1 cellular context compared by ENCODE assay signal in genomic region chr3:89859738-89860137, GRCh38.
TF ChIP-seq lines count a peak whose summit lies in the region.

No MANE protein-coding gene starts in this region.

TF ChIP-seq in GM23338, 12 proteins besides CTCF, POLR2A, EP300 and RAD21 (continued from another document):
- no peak for TF ChIP-seq ZNF462 (CRISPR knock-in tag; IDR thresholded peaks at IDR 0.05)
- no peak for TF ChIP-seq ZNF331 (CRISPR knock-in tag; IDR thresholded peaks at IDR 0.05; ENCODE audit: low read depth)
- TF ChIP-seq ZNF114 (CRISPR knock-in tag; IDR thresholded peaks at IDR 0.05): no peak
- TF ChIP-seq REST (IDR thresholded peaks at IDR 0.05; ENCODE audit: unreplicated experiment): no peak
- TF ChIP-seq CREB1 (CRISPR knock-in tag; IDR thresholded peaks at IDR 0.05; ENCODE audit: low read depth): no peak
- TF ChIP-seq EZH2phosphoT487 (IDR thresholded peaks at IDR 0.05; ENCODE audit: unreplicated experiment): no peak
- TF ChIP-seq NANOG (IDR thresholded peaks at IDR 0.05; ENCODE audit: borderline replicate concordance): no peak
TF ChIP-seq in GM23338: peak in this region for 0.
